Comparison of ENCODE assay signal across 31 cellular contexts in the genomic region with DNA sequence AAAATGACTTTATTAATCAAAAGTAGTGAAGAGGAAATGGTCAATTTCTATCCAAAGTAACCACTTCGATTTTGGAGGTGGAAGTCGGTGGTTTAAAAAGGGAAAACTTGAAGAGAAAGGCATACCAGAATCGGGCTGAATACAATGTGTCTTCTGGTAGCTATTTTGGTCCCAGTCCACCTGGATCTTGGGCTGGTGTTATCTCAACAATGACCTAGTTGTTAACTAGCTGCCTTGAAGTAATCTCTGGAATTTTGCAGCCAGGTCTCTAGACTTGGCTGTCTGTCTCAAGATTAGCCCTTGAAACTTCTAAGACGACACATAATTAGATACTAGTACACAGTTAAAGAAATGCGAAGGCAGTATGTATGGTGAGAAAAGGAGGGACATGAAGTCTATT.
"Had no signal": no experiment of that assay in that cellular context is flagged by ENCODE, and none has a peak within 500 bp of the region (broad histone marks: within the 10 kb centered on the region; RNA-seq: fewer than 3 reads in every experiment).

No MANE protein-coding gene starts in this region.

- H3K4me1 ChIP-seq: ascending aorta, colonic mucosa, gastrocnemius medialis, heart left ventricle had no signal

- H3K27me3 Mint-ChIP-seq: activated CD4-positive, alpha-beta memory T cell treated with anti-CD3 and anti-CD28 coated beads for 36 hours; activated CD4-positive, alpha-beta T cell treated with anti-CD3 and anti-CD28 coated beads for 36 hours; activated CD4-positive, alpha-beta T cell treated with anti-CD3 and anti-CD28 coated beads, Interleukin-2, amount 10 ng/mL, durations not matched to agents 24 days and 14 days; activated CD8-positive, alpha-beta memory T cell treated with anti-CD3 and anti-CD28 coated beads, Interleukin-2, amount 10 ng/mL, durations not matched to agents 7 days and 5 days; activated naive CD8-positive, alpha-beta T cell treated with anti-CD3 and anti-CD28 coated beads, Interleukin-2, amount 10 ng/mL, durations not matched to agents 7 days and 5 days; T-helper 17 cell had no signal

- H3K36me3 ChIP-seq: ascending aorta, brain microvascular endothelial cell, colonic mucosa, gastrocnemius medialis, heart left ventricle had no signal

- H3K4me3 Mint-ChIP-seq: activated CD4-positive, alpha-beta memory T cell treated with anti-CD3 and anti-CD28 coated beads for 36 hours; activated CD4-positive, alpha-beta T cell treated with anti-CD3 and anti-CD28 coated beads for 36 hours; activated CD4-positive, alpha-beta T cell treated with anti-CD3 and anti-CD28 coated beads, Interleukin-2, amount 10 ng/mL, durations not matched to agents 24 days and 14 days; activated CD8-positive, alpha-beta memory T cell treated with anti-CD3 and anti-CD28 coated beads, Interleukin-2, amount 10 ng/mL, durations not matched to agents 7 days and 5 days; activated CD8-positive, alpha-beta T cell treated with anti-CD3 and anti-CD28 coated beads, Interleukin-2, amount 10 ng/mL, durations not matched to agents 7 days and 5 days; activated naive CD4-positive, alpha-beta T cell treated with anti-CD3 and anti-CD28 coated beads for 36 hours; activated naive CD8-positive, alpha-beta T cell treated with anti-CD3 and anti-CD28 coated beads, Interleukin-2, amount 10 ng/mL, durations not matched to agents 7 days and 5 days; activated T-helper 1 cell treated with anti-CD3 and anti-CD28 coated beads, Interleukin-12 subunit alpha, Interleukin-12 subunit beta, Interleukin-2, Interleukin-4 antibody, amounts not matched to agents 30 ng/mL and 10 ng/mL and 1 ng/mL, durations not matched to agents 14 hours and 24 hours and 36 hours; T-helper 17 cell; T-helper 2 cell treated with Interferon-gamma antibody and Interleukin-4, amounts not matched to agents 5 μg/mL and 100 μg/mL, for 36 hours had no signal

- H3K9me3 Mint-ChIP-seq: activated CD4-positive, alpha-beta memory T cell treated with anti-CD3 and anti-CD28 coated beads for 36 hours; activated CD4-positive, alpha-beta T cell treated with anti-CD3 and anti-CD28 coated beads, Interleukin-2, amount 10 ng/mL, durations not matched to agents 24 days and 14 days; activated naive CD8-positive, alpha-beta T cell treated with anti-CD3 and anti-CD28 coated beads, Interleukin-2, amount 10 ng/mL, durations not matched to agents 7 days and 5 days; activated T-helper 1 cell treated with anti-CD3 and anti-CD28 coated beads, Interleukin-12 subunit alpha, Interleukin-12 subunit beta, Interleukin-2, Interleukin-4 antibody, amounts not matched to agents 30 ng/mL and 10 ng/mL and 1 ng/mL, durations not matched to agents 14 hours and 24 hours and 36 hours had no signal

- H3K36me3 Mint-ChIP-seq: activated CD4-positive, alpha-beta memory T cell treated with anti-CD3 and anti-CD28 coated beads for 36 hours; activated CD8-positive, alpha-beta memory T cell treated with anti-CD3 and anti-CD28 coated beads, Interleukin-2, amount 10 ng/mL, durations not matched to agents 7 days and 5 days; activated naive CD4-positive, alpha-beta T cell treated with anti-CD3 and anti-CD28 coated beads, Interleukin-2, amount 50 U/mL, for 72 hours; activated naive CD8-positive, alpha-beta T cell treated with anti-CD3 and anti-CD28 coated beads, Interleukin-2, amount 10 ng/mL, durations not matched to agents 7 days and 5 days had no signal

- H3K27ac Mint-ChIP-seq: activated CD4-positive, alpha-beta memory T cell treated with anti-CD3 and anti-CD28 coated beads for 36 hours; activated CD4-positive, alpha-beta T cell treated with anti-CD3 and anti-CD28 coated beads for 36 hours; activated CD4-positive, alpha-beta T cell treated with anti-CD3 and anti-CD28 coated beads, Interleukin-2, amount 10 ng/mL, durations not matched to agents 24 days and 14 days; activated CD8-positive, alpha-beta memory T cell treated with anti-CD3 and anti-CD28 coated beads, Interleukin-2, amount 10 ng/mL, durations not matched to agents 7 days and 5 days; activated CD8-positive, alpha-beta T cell treated with anti-CD3 and anti-CD28 coated beads, Interleukin-2, amount 10 ng/mL, durations not matched to agents 7 days and 5 days; activated naive CD4-positive, alpha-beta T cell treated with anti-CD3 and anti-CD28 coated beads for 36 hours; activated naive CD4-positive, alpha-beta T cell treated with anti-CD3 and anti-CD28 coated beads, Interleukin-2, amount 50 U/mL, for 72 hours; activated naive CD8-positive, alpha-beta T cell treated with anti-CD3 and anti-CD28 coated beads, Interleukin-2, amount 10 ng/mL, durations not matched to agents 7 days and 5 days; activated T-helper 1 cell treated with anti-CD3 and anti-CD28 coated beads, Interleukin-12 subunit alpha, Interleukin-12 subunit beta, Interleukin-2, Interleukin-4 antibody, amounts not matched to agents 30 ng/mL and 10 ng/mL and 1 ng/mL, durations not matched to agents 14 hours and 24 hours and 36 hours; activated T-helper 2 cell treated with anti-CD3 and anti-CD28 coated beads, Interferon-gamma antibody, Interleukin-2, Interleukin-4, amounts not matched to agents 10 μg/mL and 5 μg/mL and 100 μg/mL, durations not matched to agents 14 hours and 24 hours and 36 hours; T-helper 17 cell; T-helper 2 cell treated with Interferon-gamma antibody and Interleukin-4, amounts not matched to agents 5 μg/mL and 100 μg/mL, for 36 hours had no signal

- ATAC-seq: activated CD4-positive, alpha-beta T cell treated with anti-CD3 and anti-CD28 coated beads for 36 hours; activated CD8-positive, alpha-beta memory T cell treated with anti-CD3 and anti-CD28 coated beads, Interleukin-2, amount 10 ng/mL, durations not matched to agents 7 days and 5 days; activated CD8-positive, alpha-beta T cell treated with anti-CD3 and anti-CD28 coated beads, Interleukin-2, amount 10 ng/mL, durations not matched to agents 7 days and 5 days; activated naive CD4-positive, alpha-beta T cell treated with anti-CD3 and anti-CD28 coated beads, Interleukin-2, amount 50 U/mL, for 72 hours; esophagus mucosa; gastrocnemius medialis; heart left ventricle; T-helper 17 cell had no signal

- H3K27ac ChIP-seq: ascending aorta, brain microvascular endothelial cell, colonic mucosa, gastrocnemius medialis, heart left ventricle had no signal

- H3K4me1 Mint-ChIP-seq: activated CD4-positive, alpha-beta T cell treated with anti-CD3 and anti-CD28 coated beads for 36 hours; activated CD4-positive, alpha-beta T cell treated with anti-CD3 and anti-CD28 coated beads, Interleukin-2, amount 10 ng/mL, durations not matched to agents 24 days and 14 days; activated CD8-positive, alpha-beta memory T cell treated with anti-CD3 and anti-CD28 coated beads, Interleukin-2, amount 10 ng/mL, durations not matched to agents 7 days and 5 days; activated naive CD8-positive, alpha-beta T cell treated with anti-CD3 and anti-CD28 coated beads, Interleukin-2, amount 10 ng/mL, durations not matched to agents 7 days and 5 days; T-helper 17 cell had no signal

- H3K27me3 ChIP-seq: ascending aorta, brain microvascular endothelial cell, colonic mucosa, gastrocnemius medialis, heart left ventricle had no signal

- DNase-seq: activated CD4-positive, alpha-beta memory T cell treated with anti-CD3 and anti-CD28 coated beads for 36 hours; activated CD4-positive, alpha-beta T cell treated with anti-CD3 and anti-CD28 coated beads for 36 hours; activated CD4-positive, alpha-beta T cell treated with anti-CD3 and anti-CD28 coated beads, Interleukin-2, amount 10 ng/mL, durations not matched to agents 24 days and 14 days; activated CD4-positive, CD25-positive, alpha-beta regulatory T cell; activated CD4-positive, CD25-positive, alpha-beta regulatory T cell treated with anti-CD3 and anti-CD28 coated beads, Interleukin-2, amount 50 U/mL, for 72 hours; activated CD8-positive, alpha-beta memory T cell treated with anti-CD3 and anti-CD28 coated beads, Interleukin-2, amount 10 ng/mL, durations not matched to agents 7 days and 5 days; activated CD8-positive, alpha-beta memory T cell treated with anti-CD3 and anti-CD28 coated beads, Interleukin-2, amount 50 U/mL, for 4 hours; activated CD8-positive, alpha-beta T cell treated with anti-CD3 and anti-CD28 coated beads, Interleukin-2, amount 10 ng/mL, durations not matched to agents 7 days and 5 days; activated effector memory CD4-positive, alpha-beta T cell treated with anti-CD3 and anti-CD28 coated beads, Interleukin-2, amount 50 U/mL, for 16 hours; activated naive CD4-positive, alpha-beta T cell treated with anti-CD3 and anti-CD28 coated beads for 36 hours; activated naive CD8-positive, alpha-beta T cell treated with anti-CD3 and anti-CD28 coated beads, Interleukin-2, amount 10 ng/mL, durations not matched to agents 7 days and 5 days; activated T-cell treated with anti-CD3 and anti-CD28 coated beads, Interleukin-2, amount 50 U/mL, for 1 hour; activated T-cell treated with anti-CD3 and anti-CD28 coated beads, Interleukin-2, amount 50 U/mL, for 48 hours; brain microvascular endothelial cell; cerebellar nuclear complex; colonic mucosa; effector CD8-positive, alpha-beta T cell; foreskin fibroblast; gastrocnemius medialis; glutamatergic neuron; heart left ventricle; SW 1271; T-helper 1 cell; T-helper 17 cell; T1000 had no signal

- H3K9me3 ChIP-seq: ascending aorta, colonic mucosa, gastrocnemius medialis had no signal

- H3K4me3 ChIP-seq: ascending aorta, colonic mucosa, gastrocnemius medialis, heart left ventricle had no signal
